14 cellular contexts compared by ENCODE assay signal in the genomic region with DNA sequence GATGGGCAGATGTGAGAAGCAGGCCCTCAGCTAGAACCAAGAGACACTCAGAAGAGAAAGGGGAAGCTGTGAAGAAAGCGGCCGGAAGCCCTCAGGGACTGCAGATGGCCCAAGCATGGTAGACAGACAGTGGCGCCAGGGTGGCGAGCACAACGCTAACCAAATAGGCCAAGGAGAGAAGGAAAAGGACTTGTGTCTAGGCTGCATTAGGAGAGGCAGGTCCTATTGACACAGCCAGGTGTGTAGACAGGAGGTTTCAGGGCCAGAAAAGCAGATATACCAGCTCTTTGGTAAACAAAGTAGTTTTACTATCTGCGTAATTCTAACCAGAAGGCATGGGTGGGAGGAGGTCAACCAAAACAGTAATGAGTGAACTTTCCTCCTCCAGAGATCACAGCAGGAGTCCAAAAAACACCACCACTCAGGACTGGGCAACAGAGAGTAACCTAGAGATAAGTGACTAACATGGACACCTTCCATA. TPM values are rescaled to one million over a fixed set of nuclear protein-coding genes. Genes with fewer than 3 reads are reported as not detected.
DNase-seq lines count a peak whose midpoint lies in the region; ATAC-seq and TF ChIP-seq lines count a peak whose summit lies in the region.
"Had no signal": no experiment of that assay in that cellular context is flagged by ENCODE, and none has a peak within 500 bp of the region (broad histone marks: within the 10 kb centered on the region; RNA-seq: fewer than 3 reads in every experiment).

No MANE protein-coding gene starts in this region.

- H3K36me3 Mint-ChIP-seq in immature natural killer cell (peaks cover 10 to 29% (median 12%) of the 10 kb centered on the region in 3 donors), endothelial cell (ENCODE audit: low read depth, unreplicated experiment) (peaks cover 4% of the 10 kb centered on the region)

- CTCF ChIA-PET in PC-3 (lab: Charles Lee) = interaction anchor here (0.6 kb wide), 1 partner anchor 162 kb away, joined by 3 read pairs; no protein-coding TSS in a partner anchor

- no peak for TF ChIP-seq POLR2A in gastroesophageal sphincter (IDR thresholded peaks at IDR 0.05)

- H3K79me2 ChIP-seq in PC-3 (ENCODE audit: low read length) = no peaks in the 10 kb centered on the region

- H3K27me3 Mint-ChIP-seq in immature natural killer cell (ENCODE audit: low read depth in 3 of 3) (peaks cover 0 to 2% (median 0%) of the 10 kb centered on the region in 3 donors), endothelial cell (ENCODE audit: unreplicated experiment) (peaks cover 2% of the 10 kb centered on the region)
- H3K27me3 Mint-ChIP-seq: stimulated activated memory B cell treated with anti-CD40 and anti-IgM and Interleukin-4, amounts not matched to agents 10 μg/mL and 1 μg/mL and 100 μg/mL, for 72 hours had no signal

- peak; percentile 58 for ATAC-seq in HG02610 (IDR thresholded peaks at IDR 0.05; ENCODE audit: unreplicated experiment)
- ATAC-seq in PC-3 = peak; percentile 65
- no peak for ATAC-seq in gastroesophageal sphincter
- ATAC-seq in HG03442 (IDR thresholded peaks at IDR 0.05; ENCODE audit: unreplicated experiment) = no peak
- ATAC-seq: stimulated activated memory B cell treated with anti-CD40 and anti-IgM and Interleukin-4, amounts not matched to agents 10 μg/mL and 1 μg/mL and 100 μg/mL, for 72 hours had no signal

- H2AFZ ChIP-seq in PC-3 (ENCODE audit: low read length) = no peak overlapping the region

- H3K27ac ChIP-seq in 22Rv1 (peak overlapping the region; percentile 96), PC-3 (ENCODE audit: low read length) (peak overlapping the region; percentile 97), gastroesophageal sphincter (no peak overlapping the region)
- H3K27ac ChIP-seq: brain microvascular endothelial cell had no signal

- H3K36me3 ChIP-seq in PC-3 (ENCODE audit: low read depth, low read length) (peaks cover 1% of the 10 kb centered on the region; the same call in 1 of the 2 replicates), gastroesophageal sphincter (peaks cover 0 to 55% of the 10 kb centered on the region in 2 donors)

- peak overlapping the region; percentile 68 for H3K4me2 ChIP-seq in PC-3 (ENCODE audit: low read length)

- H3K27ac Mint-ChIP-seq in immature natural killer cell (peak overlapping the region in 5 of 6 donors; percentile 2 to 39 (median 23)), endothelial cell (ENCODE audit: unreplicated experiment) (no peak overlapping the region)
- H3K27ac Mint-ChIP-seq: stimulated activated memory B cell treated with anti-CD40 and anti-IgM and Interleukin-4, amounts not matched to agents 10 μg/mL and 1 μg/mL and 100 μg/mL, for 72 hours had no signal

- H3K4me3 ChIP-seq in PC-3 (ENCODE audit: low read length) (peak overlapping the region; percentile 42; the same call in 1 of the 2 replicates), gastroesophageal sphincter (no peak overlapping the region)

- WGBS in gastroesophageal sphincter (ENCODE audit: low coverage in 1 of 2), 2 donors = 79 to 95% methylated on average over 5 to 6 of the region's 6 CpGs

- H3K9me3 Mint-ChIP-seq in immature natural killer cell = no peaks in the 10 kb centered on the region
- no peaks in the 10 kb centered on the region for H3K9me3 Mint-ChIP-seq in endothelial cell (ENCODE audit: unreplicated experiment)

- no peaks in the 10 kb centered on the region for H3F3A ChIP-seq in PC-3 (ENCODE audit: low read length, unreplicated experiment)

- BruUV-seq in PC-3 (replicated peaks; lab: Mats Ljungman, UMichigan) = no TSS peak

- DNase-seq in PC-3 (peak; percentile 75), immature natural killer cell (no peak), endothelial cell (ENCODE audit: low spot score) (no peak)
- no peak for DNase-seq in effector CD4-positive, alpha-beta T cell
- DNase-seq: activated naive CD4-positive, alpha-beta T cell; brain microvascular endothelial cell; glutamatergic neuron; HCEC 1CT; NCI-H1694 treated with DMSO at 0.1 percent for 48 hours had no signal

- POLR2A ChIA-PET in PC-3 (lab: Charles Lee; ENCODE audit: unreplicated experiment) = no interaction called here

- H3K4me1 ChIP-seq in PC-3 (ENCODE audit: insufficient read depth, low read length) = peaks cover 38% of the 10 kb centered on the region
- H3K4me1 ChIP-seq in gastroesophageal sphincter = no peaks in the 10 kb centered on the region

- H3K27me3 ChIP-seq in PC-3 (ENCODE audit: low read length) = no peaks in the 10 kb centered on the region
- H3K27me3 ChIP-seq in gastroesophageal sphincter = no peaks in the 10 kb centered on the region
- H3K27me3 ChIP-seq: brain microvascular endothelial cell had no signal

- no peaks in the 10 kb centered on the region for H4K20me1 ChIP-seq in PC-3 (ENCODE audit: low read length)

- TF ChIP-seq EP300 in gastroesophageal sphincter (IDR thresholded peaks at IDR 0.05) = no peak

- no peak for TF ChIP-seq CTCF in 22Rv1 (IDR thresholded peaks at IDR 0.05)
- TF ChIP-seq CTCF in PC-3 (conservative IDR thresholded peaks at IDR 0.05; ENCODE audit: low read depth, low read length) = no peak
- no peak for TF ChIP-seq CTCF in endothelial cell (IDR thresholded peaks at IDR 0.05; ENCODE audit: unreplicated experiment)
- TF ChIP-seq CTCF in gastroesophageal sphincter (IDR thresholded peaks at IDR 0.05) = no peak

- no peaks in the 10 kb centered on the region for H3K9me2 ChIP-seq in PC-3 (replicated peaks; ENCODE audit: low read length)

- peaks cover 5% of the 10 kb centered on the region; the same call in 1 of the 2 replicates for H3K9me3 ChIP-seq in PC-3 (ENCODE audit: low read length)
- no peaks in the 10 kb centered on the region for H3K9me3 ChIP-seq in gastroesophageal sphincter

- H3K4me1 Mint-ChIP-seq in immature natural killer cell (peaks cover 41 to 52% of the 10 kb centered on the region in 2 donors), endothelial cell (ENCODE audit: unreplicated experiment) (no peaks in the 10 kb centered on the region)
- H3K4me1 Mint-ChIP-seq: stimulated activated memory B cell treated with anti-CD40 and anti-IgM and Interleukin-4, amounts not matched to agents 10 μg/mL and 1 μg/mL and 100 μg/mL, for 72 hours had no signal

- intact Hi-C loops in PC-3 (cut with micrococcal nuclease) = loop anchor here (5.0 kb wide), 1 partner anchor 46 kb away; no protein-coding TSS in a partner anchor

- peak overlapping the region; percentile 78 for H3K9ac ChIP-seq in PC-3 (ENCODE audit: low read length)

- peak overlapping the region in 2 of 5 donors; percentile 21 to 26 for H3K4me3 Mint-ChIP-seq in immature natural killer cell
- no peak overlapping the region for H3K4me3 Mint-ChIP-seq in endothelial cell (ENCODE audit: unreplicated experiment)
- H3K4me3 Mint-ChIP-seq: stimulated activated memory B cell treated with anti-CD40 and anti-IgM and Interleukin-4, amounts not matched to agents 10 μg/mL and 1 μg/mL and 100 μg/mL, for 72 hours had no signal

RNA-seq across cellular contexts. Expression of a gene that starts 15.8 kb away (rescaled TPM):
- total RNA-seq in PC-3 (2014; rRNA removed) = 13.9 and 25.3 TPM in 2 replicates
- polyA plus RNA-seq in immature natural killer cell = under 1 TPM in 2 of 3 donors, not detected in 1; 0.07 to 0.41 TPM
- total RNA-seq in endothelial cell (ENCODE audit: unreplicated experiment) = 1.3 TPM
- 1 to 10 TPM; 1.1 to 6.7 (median 4.3) TPM for total RNA-seq in gastroesophageal sphincter

Comparison
In these comparisons a context has a peak if more than half of its experiments do, and no peak if none do; other contexts are left out.
1. H3K27ac ChIP-seq: peak in 22Rv1 (single experiment) and PC-3 (single experiment); none in gastroesophageal sphincter (0 of 4).
2. ATAC-seq: peak in HG02610 (single experiment) and PC-3 (single experiment); none in gastroesophageal sphincter (single experiment) and HG03442 (single experiment).